In the genomic region with DNA sequence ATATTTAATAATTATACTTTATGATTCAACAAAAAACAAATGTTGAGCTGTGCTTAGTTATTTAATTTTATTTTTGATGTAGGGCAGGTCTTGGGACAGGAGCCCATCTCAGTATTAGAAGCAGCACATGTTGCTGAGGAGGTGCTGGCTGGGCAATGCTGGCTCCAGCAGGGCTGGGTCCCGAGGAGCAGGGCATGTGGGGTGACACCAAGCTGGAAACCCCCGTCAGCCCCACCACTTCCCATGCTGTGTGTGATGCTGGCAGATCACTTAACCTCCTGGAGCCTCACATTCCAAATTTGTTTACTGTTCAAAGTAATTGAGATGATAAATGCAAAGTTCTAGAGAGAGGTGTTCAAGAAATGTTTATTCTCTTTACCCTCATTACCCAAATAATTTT, we compare ENCODE assay signal across 21 cellular contexts.
A peak's percentile ranks its signal among the peaks of the same experiment; 100 is the strongest.
DNase-seq lines count a peak whose midpoint lies in the region; ATAC-seq and TF ChIP-seq lines count a peak whose summit lies in the region.
"Had no signal": no experiment of that assay in that cellular context is flagged by ENCODE, and none has a peak within 500 bp of the region (broad histone marks: within the 10 kb centered on the region; RNA-seq: fewer than 3 reads in every experiment).

No MANE protein-coding gene starts in this region.

- H2BK5ac ChIP-seq in mesendoderm (ENCODE audit: low read length) = no peak overlapping the region

- POLR2A ChIA-PET in SK-N-SH (lab: Yijun Ruan, JAX) = no interaction called here
- POLR2A ChIA-PET in activated CD8-positive, alpha-beta T cell treated with anti-CD3 and anti-CD28 coated beads for 36 hours (lab: Charles Lee) = no interaction called here

- no peak overlapping the region for H3K27ac Mint-ChIP-seq in activated CD8-positive, alpha-beta T cell treated with anti-CD3 and anti-CD28 coated beads for 36 hours
- H3K27ac Mint-ChIP-seq: endodermal cell, neural progenitor cell had no signal

- CTCF ChIA-PET in SK-N-SH (lab: Yijun Ruan, JAX) = interaction anchor here (0.9 kb wide), 1 partner anchor 21 kb away, joined by 3 read pairs; no protein-coding TSS in a partner anchor
- CTCF ChIA-PET in activated CD8-positive, alpha-beta T cell treated with anti-CD3 and anti-CD28 coated beads for 36 hours (lab: Charles Lee) = no interaction called here

- H3K4me1 ChIP-seq in SK-N-SH (ENCODE audit: control insufficient read depth in 1 of 2, insufficient read depth in 2 of 2, low read depth in 1 of 2, low read length in 1 of 2) = no peaks in the 10 kb centered on the region; a peak in 1 of 4 replicates
- H3K4me1 ChIP-seq in mesendoderm (ENCODE audit: control insufficient read depth, low read depth, low read length) = no peaks in the 10 kb centered on the region

- peaks cover 7% of the 10 kb centered on the region for H3K9me3 Mint-ChIP-seq in activated CD8-positive, alpha-beta T cell treated with anti-CD3 and anti-CD28 coated beads for 36 hours

- no peak overlapping the region for H3K27ac ChIP-seq in SK-N-SH (ENCODE audit: low read depth in 2 of 2, low read length in 1 of 2)
- no peak overlapping the region for H3K27ac ChIP-seq in mesendoderm (ENCODE audit: low read depth, low read length)
- H3K27ac ChIP-seq: 22Rv1, C4-2B, neural progenitor cell, SK-N-MC had no signal

- peak; percentile 40; the same call in 1 of the 3 replicates for ATAC-seq in SK-N-SH treated with all-trans-retinoic acid at 6 μM for 48 hours
- ATAC-seq in activated CD8-positive, alpha-beta T cell treated with anti-CD3 and anti-CD28 coated beads for 36 hours = peak; percentile 39
- ATAC-seq in stimulated activated naive CD8-positive, alpha-beta T cell treated with anti-CD3 and anti-CD28 coated beads, Interleukin-15, Interleukin-2, amounts not matched to agents 100 U/mL and 50 U/mL, for 24 hours = no peak
- no peak for ATAC-seq in activated CD4-positive, CD25-positive, alpha-beta regulatory T cell treated with anti-CD3 and anti-CD28 coated beads, Interleukin-2, amount 50 U/mL, for 24 hours
- ATAC-seq: PC-3 had no signal

- H3K4me3 ChIP-seq in SK-N-SH (ENCODE audit: low read depth in 2 of 2, low read length in 1 of 2) = no peak overlapping the region
- H3K4me3 ChIP-seq in mesendoderm (ENCODE audit: low read length) = no peak overlapping the region
- H3K4me3 ChIP-seq: neural progenitor cell, SK-N-MC had no signal

- H3K27me3 Mint-ChIP-seq in activated CD8-positive, alpha-beta T cell treated with anti-CD3 and anti-CD28 coated beads for 36 hours = no peaks in the 10 kb centered on the region

- H2BK120ac ChIP-seq in mesendoderm (ENCODE audit: low read depth, low read length) = no peak overlapping the region

- H3K9me2 ChIP-seq in SK-N-SH = no peaks in the 10 kb centered on the region

- no peak overlapping the region for H2BK15ac ChIP-seq in mesendoderm (replicated peaks; ENCODE audit: low read depth)

- H3K23ac ChIP-seq in mesendoderm (ENCODE audit: low read length) = no peak overlapping the region

- no peaks in the 10 kb centered on the region for H4K20me1 ChIP-seq in SK-N-SH (ENCODE audit: insufficient read depth)

- H3K9ac ChIP-seq in SK-N-SH = no peak overlapping the region
- H3K9ac ChIP-seq in mesendoderm (ENCODE audit: low read length) = no peak overlapping the region
- H3K9ac ChIP-seq: neural progenitor cell had no signal

- no peak overlapping the region for H4K5ac ChIP-seq in mesendoderm (ENCODE audit: low read length)

- H3K18ac ChIP-seq in mesendoderm (ENCODE audit: low read length) = peak overlapping the region; percentile 28

- H3K79me1 ChIP-seq in mesendoderm (ENCODE audit: low read length) = no peaks in the 10 kb centered on the region

- peaks cover 9% of the 10 kb centered on the region for H3K4me1 Mint-ChIP-seq in activated CD8-positive, alpha-beta T cell treated with anti-CD3 and anti-CD28 coated beads for 36 hours (ENCODE audit: low read depth)

- H3K27me3 ChIP-seq in SK-N-SH (ENCODE audit: insufficient read depth) (no peaks in the 10 kb centered on the region), mesendoderm (ENCODE audit: insufficient read depth, low read length, poor library complexity) (no peaks in the 10 kb centered on the region)
- H3K27me3 ChIP-seq: neural progenitor cell, tibial nerve had no signal

- H3F3A ChIP-seq in SK-N-SH (replicated peaks; ENCODE audit: insufficient read depth) = no peaks in the 10 kb centered on the region

- TF ChIP-seq CTCF in SK-N-SH (IDR thresholded peaks at IDR 0.05) = no peak
- no peak for TF ChIP-seq CTCF in activated CD8-positive, alpha-beta T cell treated with anti-CD3 and anti-CD28 coated beads for 36 hours (IDR thresholded peaks at IDR 0.05)

- intact Hi-C loops in activated CD8-positive, alpha-beta T cell treated with anti-CD3 and anti-CD28 coated beads for 36 hours (cut with micrococcal nuclease) = no loop called here

- no peaks in the 10 kb centered on the region for H3K36me3 ChIP-seq in SK-N-SH (replicated peaks in 1 of 2; ENCODE audit: control insufficient read depth in 1 of 2, insufficient read depth in 2 of 2, low read length in 1 of 2)
- no peaks in the 10 kb centered on the region for H3K36me3 ChIP-seq in mesendoderm (ENCODE audit: control insufficient read depth, insufficient read depth, low read length)
- H3K36me3 ChIP-seq: neural progenitor cell, tibial nerve had no signal

- TF ChIP-seq RAD21 in SK-N-SH (IDR thresholded peaks at IDR 0.05; ENCODE audit: low read length) = no peak

- DNase-seq in SK-N-SH (no peak), Daoy (ENCODE audit: low read depth) (peak; percentile 39), mesendoderm (no peak), NCI-H774 (lab: John Stamatoyannopoulos, UW) (no peak)
- peak; percentile 21 for DNase-seq in activated CD8-positive, alpha-beta T cell treated with anti-CD3 and anti-CD28 coated beads for 36 hours
- DNase-seq in stimulated activated naive CD8-positive, alpha-beta T cell treated with anti-CD3 and anti-CD28 coated beads, Interleukin-15, Interleukin-2, amounts not matched to agents 100 U/mL and 50 U/mL, for 24 hours = no peak
- DNase-seq: EL; endodermal cell; foreskin fibroblast; H7; NCI-H2029 treated with DMSO at 0.1 percent for 48 hours; NCI-H526; PC-3; stimulated activated CD8-positive, alpha-beta memory T cell treated with anti-CD3 and anti-CD28 coated beads, Interleukin-4, amount 100 ng/mL, for 48 hours had no signal

- H2AFZ ChIP-seq in SK-N-SH (ENCODE audit: low read depth) = no peak overlapping the region
- H2AFZ ChIP-seq: neural progenitor cell had no signal

- H3K9me3 ChIP-seq in SK-N-SH = no peaks in the 10 kb centered on the region

- H3K4me2 ChIP-seq in SK-N-SH = no peak overlapping the region
- H3K4me2 ChIP-seq in mesendoderm (ENCODE audit: low read length) = no peak overlapping the region
- H3K4me2 ChIP-seq: neural progenitor cell had no signal

- no peaks in the 10 kb centered on the region for H3K79me2 ChIP-seq in SK-N-SH (ENCODE audit: insufficient read depth)
- no peaks in the 10 kb centered on the region for H3K79me2 ChIP-seq in mesendoderm (ENCODE audit: control insufficient read depth, insufficient read depth, low read length)

- H4K8ac ChIP-seq in mesendoderm (ENCODE audit: low read depth, low read length) = no peak overlapping the region

- no peak overlapping the region for H2AK5ac ChIP-seq in mesendoderm (ENCODE audit: low read length)

- 82% methylated on average over 2 of the region's 2 CpGs for WGBS in SK-N-SH (ENCODE audit: low lambda C conversion rate)
- WGBS in mesendoderm (ENCODE audit: extremely low coverage, insufficient coverage, low lambda C conversion rate) = no CpG with 5 or more reads among the region's 2 CpGs

- no peaks in the 10 kb centered on the region for H3K36me3 Mint-ChIP-seq in activated CD8-positive, alpha-beta T cell treated with anti-CD3 and anti-CD28 coated beads for 36 hours (ENCODE audit: low read depth)
- H3K36me3 Mint-ChIP-seq: neural progenitor cell had no signal

- no peak overlapping the region for H3K56ac ChIP-seq in mesendoderm (ENCODE audit: low read length)

- H3K4ac ChIP-seq in mesendoderm (ENCODE audit: low read depth, low read length) = no peak overlapping the region

- H3K4me3 Mint-ChIP-seq in activated CD8-positive, alpha-beta T cell treated with anti-CD3 and anti-CD28 coated beads for 36 hours = no peak overlapping the region
- H3K4me3 Mint-ChIP-seq: endodermal cell, neural progenitor cell had no signal

- TF ChIP-seq EP300 in SK-N-SH (IDR thresholded peaks at IDR 0.05; ENCODE audit: borderline replicate concordance in 1 of 2, low read depth in 1 of 2, low read length in 1 of 2) = no peak

TF ChIP-seq in SK-N-SH treated with all-trans-retinoic acid at 6 μM for 48 hours, 23 proteins besides CTCF, POLR2A, EP300 and RAD21 (continues in another document):
- no peak for TF ChIP-seq ZNF565 (CRISPR knock-in tag; conservative IDR thresholded peaks at IDR 0.05; ENCODE audit: low read depth)
- TF ChIP-seq GLIS3 (CRISPR knock-in tag; IDR thresholded peaks at IDR 0.05) = no peak
- TF ChIP-seq ZFP30 (CRISPR knock-in tag; IDR thresholded peaks at IDR 0.05) = no peak
- TF ChIP-seq ZNF8 (CRISPR knock-in tag; IDR thresholded peaks at IDR 0.05) = no peak
- TF ChIP-seq ARNTL (CRISPR knock-in tag; IDR thresholded peaks at IDR 0.05; ENCODE audit: borderline replicate concordance, low read depth) = no peak

TF ChIP-seq in SK-N-SH, 30 proteins besides CTCF, POLR2A, EP300 and RAD21 (continues in another document):
- TF ChIP-seq RCOR1 (IDR thresholded peaks at IDR 0.05; ENCODE audit: low read length) (no peak), RXRA (IDR thresholded peaks at IDR 0.05; ENCODE audit: borderline replicate concordance, low read depth) (no peak)
- TF ChIP-seq, protein P1, sequence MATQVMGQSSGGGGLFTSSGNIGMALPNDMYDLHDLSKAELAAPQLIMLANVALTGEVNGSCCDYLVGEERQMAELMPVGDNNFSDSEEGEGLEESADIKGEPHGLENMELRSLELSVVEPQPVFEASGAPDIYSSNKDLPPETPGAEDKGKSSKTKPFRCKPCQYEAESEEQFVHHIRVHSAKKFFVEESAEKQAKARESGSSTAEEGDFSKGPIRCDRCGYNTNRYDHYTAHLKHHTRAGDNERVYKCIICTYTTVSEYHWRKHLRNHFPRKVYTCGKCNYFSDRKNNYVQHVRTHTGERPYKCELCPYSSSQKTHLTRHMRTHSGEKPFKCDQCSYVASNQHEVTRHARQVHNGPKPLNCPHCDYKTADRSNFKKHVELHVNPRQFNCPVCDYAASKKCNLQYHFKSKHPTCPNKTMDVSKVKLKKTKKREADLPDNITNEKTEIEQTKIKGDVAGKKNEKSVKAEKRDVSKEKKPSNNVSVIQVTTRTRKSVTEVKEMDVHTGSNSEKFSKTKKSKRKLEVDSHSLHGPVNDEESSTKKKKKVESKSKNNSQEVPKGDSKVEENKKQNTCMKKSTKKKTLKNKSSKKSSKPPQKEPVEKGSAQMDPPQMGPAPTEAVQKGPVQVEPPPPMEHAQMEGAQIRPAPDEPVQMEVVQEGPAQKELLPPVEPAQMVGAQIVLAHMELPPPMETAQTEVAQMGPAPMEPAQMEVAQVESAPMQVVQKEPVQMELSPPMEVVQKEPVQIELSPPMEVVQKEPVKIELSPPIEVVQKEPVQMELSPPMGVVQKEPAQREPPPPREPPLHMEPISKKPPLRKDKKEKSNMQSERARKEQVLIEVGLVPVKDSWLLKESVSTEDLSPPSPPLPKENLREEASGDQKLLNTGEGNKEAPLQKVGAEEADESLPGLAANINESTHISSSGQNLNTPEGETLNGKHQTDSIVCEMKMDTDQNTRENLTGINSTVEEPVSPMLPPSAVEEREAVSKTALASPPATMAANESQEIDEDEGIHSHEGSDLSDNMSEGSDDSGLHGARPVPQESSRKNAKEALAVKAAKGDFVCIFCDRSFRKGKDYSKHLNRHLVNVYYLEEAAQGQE (IDR thresholded peaks at IDR 0.05; ENCODE audit: low read depth, low read length) = no peak

Comparison
In these comparisons a context has a peak if more than half of its experiments do, and no peak if none do; other contexts are left out.
1. ATAC-seq: peak in SK-N-SH treated with all-trans-retinoic acid at 6 μM for 48 hours (single experiment) and activated CD8-positive, alpha-beta T cell treated with anti-CD3 and anti-CD28 coated beads for 36 hours (single experiment); none in stimulated activated naive CD8-positive, alpha-beta T cell treated with anti-CD3 and anti-CD28 coated beads, Interleukin-15, Interleukin-2, amounts not matched to agents 100 U/mL and 50 U/mL, for 24 hours (single experiment) and activated CD4-positive, CD25-positive, alpha-beta regulatory T cell treated with anti-CD3 and anti-CD28 coated beads, Interleukin-2, amount 50 U/mL, for 24 hours (0 of 2).
2. DNase-seq: peak in Daoy (single experiment) and activated CD8-positive, alpha-beta T cell treated with anti-CD3 and anti-CD28 coated beads for 36 hours (single experiment); none in SK-N-SH (single experiment), mesendoderm (single experiment), NCI-H774 (single experiment) and stimulated activated naive CD8-positive, alpha-beta T cell treated with anti-CD3 and anti-CD28 coated beads, Interleukin-15, Interleukin-2, amounts not matched to agents 100 U/mL and 50 U/mL, for 24 hours (single experiment).